Comparison of ENCODE assay signal across 22 cellular contexts in genomic region chr3:149460123-149460522, GRCh38. TPM values are rescaled to one million over a fixed set of nuclear protein-coding genes. Genes with fewer than 3 reads are reported as not detected.
A peak's percentile ranks its signal among the peaks of the same experiment; 100 is the strongest.
DNase-seq lines count a peak whose midpoint lies in the region; ATAC-seq and TF ChIP-seq lines count a peak whose summit lies in the region.
"Had no signal": no experiment of that assay in that cellular context is flagged by ENCODE, and none has a peak within 500 bp of the region (broad histone marks: within the 10 kb centered on the region; RNA-seq: fewer than 3 reads in every experiment).

No MANE protein-coding gene starts in this region.

- no peaks in the 10 kb centered on the region for H3K79me2 ChIP-seq in osteoblast (ENCODE audit: insufficient read depth, low read length)

- H3K9me3 ChIP-seq in osteoblast (ENCODE audit: low read depth, low read length) = no peaks in the 10 kb centered on the region
- H3K9me3 ChIP-seq: lower lobe of right lung, SJCRH30, tibial nerve had no signal

- intact Hi-C loops in left ventricle myocardium superior (cut with micrococcal nuclease) = no loop called here

- H3K4me3 ChIP-seq in AG10803 (ENCODE audit: low read length) (no peak overlapping the region), osteoblast (ENCODE audit: insufficient read depth, low read length) (no peak overlapping the region)
- H3K4me3 ChIP-seq: lower lobe of right lung, SJCRH30, tibial nerve had no signal

- H3K36me3 ChIP-seq in osteoblast (ENCODE audit: insufficient read depth, low read length) = no peaks in the 10 kb centered on the region
- H3K36me3 ChIP-seq: lower lobe of right lung, SJCRH30, tibial nerve had no signal

- no peaks in the 10 kb centered on the region for H3K36me3 Mint-ChIP-seq in chondrocyte (ENCODE audit: low read depth)
- H3K36me3 Mint-ChIP-seq: activated naive CD8-positive, alpha-beta T cell treated with anti-CD3 and anti-CD28 coated beads for 36 hours; naive thymus-derived CD8-positive, alpha-beta T cell had no signal

- H3K27me3 ChIP-seq in osteoblast (ENCODE audit: insufficient read depth, low read length) = no peaks in the 10 kb centered on the region
- H3K27me3 ChIP-seq: foreskin keratinocyte, SJCRH30, tibial nerve had no signal

- TF ChIP-seq CTCF in AG10803 (conservative IDR thresholded peaks at IDR 0.05; ENCODE audit: low read length) (no peak), chondrocyte (IDR thresholded peaks at IDR 0.05) (no peak), osteoblast (IDR thresholded peaks at IDR 0.05; ENCODE audit: extremely low read depth, low read depth, low read length) (no peak)

- no peak overlapping the region for H3K4me3 Mint-ChIP-seq in chondrocyte (ENCODE audit: unreplicated experiment)
- H3K4me3 Mint-ChIP-seq: activated B cell treated with CpG ODN at 0.5 μM for 24 hours; activated naive CD8-positive, alpha-beta T cell treated with anti-CD3 and anti-CD28 coated beads for 36 hours; activated T-cell treated with anti-CD3 and anti-CD28 coated beads, Interleukin-2, amount 50 U/mL, for 72 hours; naive thymus-derived CD8-positive, alpha-beta T cell; T-helper 17 cell had no signal

- peak overlapping the region; percentile 30 for H2AFZ ChIP-seq in osteoblast (ENCODE audit: low read length)

- peak overlapping the region; percentile 47 for H3K27ac ChIP-seq in osteoblast (ENCODE audit: low read depth, low read length)
- H3K27ac ChIP-seq: foreskin keratinocyte, lower lobe of right lung, SJCRH30 had no signal

- peak overlapping the region; percentile 68 for H3K27ac Mint-ChIP-seq in chondrocyte (ENCODE audit: unreplicated experiment)
- H3K27ac Mint-ChIP-seq: activated B cell treated with CpG ODN at 0.5 μM for 24 hours; activated naive CD8-positive, alpha-beta T cell treated with anti-CD3 and anti-CD28 coated beads for 36 hours; activated T-cell treated with anti-CD3 and anti-CD28 coated beads, Interleukin-2, amount 50 U/mL, for 72 hours; naive thymus-derived CD8-positive, alpha-beta T cell; T-helper 17 cell had no signal

- peaks cover 57% of the 10 kb centered on the region for H3K4me1 Mint-ChIP-seq in chondrocyte (ENCODE audit: low read depth)
- H3K4me1 Mint-ChIP-seq: activated B cell treated with CpG ODN at 0.5 μM for 24 hours; activated naive CD8-positive, alpha-beta T cell treated with anti-CD3 and anti-CD28 coated beads for 36 hours; naive thymus-derived CD8-positive, alpha-beta T cell; T-helper 17 cell had no signal

- H3K4me1 ChIP-seq in osteoblast (ENCODE audit: insufficient read depth, low read length) = peaks cover 33% of the 10 kb centered on the region
- H3K4me1 ChIP-seq: foreskin keratinocyte, SJCRH30 had no signal

- ATAC-seq in left ventricle myocardium superior (peak; percentile 95), GM21717 (IDR thresholded peaks at IDR 0.05; ENCODE audit: unreplicated experiment) (no peak), HG03025 (IDR thresholded peaks at IDR 0.05; ENCODE audit: low FRiP score, unreplicated experiment) (no peak)
- ATAC-seq: activated T-cell treated with anti-CD3 and anti-CD28 coated beads, Interleukin-2, amount 50 U/mL, for 72 hours; foreskin keratinocyte; lower lobe of right lung; naive thymus-derived CD8-positive, alpha-beta T cell; T-helper 17 cell had no signal

- H3K27me3 Mint-ChIP-seq in chondrocyte (ENCODE audit: low read depth) = no peaks in the 10 kb centered on the region

- DNase-seq in AG10803 (ENCODE audit: low read depth) (peak; percentile 84), chondrocyte (ENCODE audit: low spot score) (no peak), left ventricle myocardium superior (peak; percentile 31), osteoblast (ENCODE audit: insufficient read length, low spot score, missing footprints) (no peak), MV-4-11 (lab: John Stamatoyannopoulos, UW) (no peak)
- no peak for DNase-seq in activated naive CD4-positive, alpha-beta T cell treated with Interleukin-2 at 50 U/mL for 16 hours
- DNase-seq: activated B cell treated with CpG ODN at 0.5 μM for 24 hours; activated naive CD8-positive, alpha-beta T cell treated with anti-CD3 and anti-CD28 coated beads for 36 hours; activated T-cell treated with anti-CD3 and anti-CD28 coated beads, Interleukin-2, amount 50 U/mL, for 72 hours; central memory CD4-positive, alpha-beta T cell; foreskin keratinocyte; lower lobe of right lung; naive thymus-derived CD8-positive, alpha-beta T cell; NCI-H1092 treated with DMSO at 0.1 percent for 48 hours; NCI-H526 treated with DMSO at 0.1 percent for 48 hours; SJCRH30; stimulated activated CD4-positive, alpha-beta T cell treated with anti-CD3 and anti-CD28 coated beads, Interleukin-12 subunit alpha, Interleukin-12 subunit beta, amount 100 ng/mL, for 4 hours; T-helper 17 cell had no signal

- no peaks in the 10 kb centered on the region for H3K9me3 Mint-ChIP-seq in chondrocyte (ENCODE audit: low read depth)
- H3K9me3 Mint-ChIP-seq: activated B cell treated with CpG ODN at 0.5 μM for 24 hours; activated naive CD8-positive, alpha-beta T cell treated with anti-CD3 and anti-CD28 coated beads for 36 hours; activated T-cell treated with anti-CD3 and anti-CD28 coated beads, Interleukin-2, amount 50 U/mL, for 72 hours; naive thymus-derived CD8-positive, alpha-beta T cell had no signal

- no peak overlapping the region for H3K4me2 ChIP-seq in osteoblast (ENCODE audit: insufficient read depth, low read length)

- H4K20me1 ChIP-seq in osteoblast (ENCODE audit: insufficient read depth, low read length) = no peaks in the 10 kb centered on the region

RNA-seq across cellular contexts. Expression of gene TM4SF4, which starts 14.4 kb away (rescaled TPM):
- total RNA-seq in chondrocyte (not detected in 3 replicates), left ventricle myocardium superior (not detected), osteoblast (under 0.01 TPM in 1 of 2 replicates, not detected in the other)
- total RNA-seq: activated B cell treated with CpG ODN at 0.5 μM for 24 hours; activated naive CD8-positive, alpha-beta T cell treated with anti-CD3 and anti-CD28 coated beads for 36 hours; activated T-cell treated with anti-CD3 and anti-CD28 coated beads, Interleukin-2, amount 50 U/mL, for 72 hours; foreskin keratinocyte; lower lobe of right lung; naive thymus-derived CD8-positive, alpha-beta T cell; OCI-LY7; SJCRH30; T-helper 17 cell; tibial nerve had no signal

Comparison
In these comparisons a context has a peak if more than half of its experiments do, and no peak if none do; other contexts are left out.
1. DNase-seq: peak in AG10803 (single experiment) and left ventricle myocardium superior (single experiment); none in chondrocyte (single experiment), osteoblast (single experiment), activated naive CD4-positive, alpha-beta T cell treated with Interleukin-2 at 50 U/mL for 16 hours (single experiment) and MV-4-11 (single experiment).